In genomic region chr13:48858523-48858922, GRCh38 we compare ENCODE assay signal across 17 cellular contexts.
DNase-seq lines count a peak whose midpoint lies in the region; ATAC-seq and TF ChIP-seq lines count a peak whose summit lies in the region.
"Had no signal": no experiment of that assay in that cellular context is flagged by ENCODE, and none has a peak within 500 bp of the region (broad histone marks: within the 10 kb centered on the region; RNA-seq: fewer than 3 reads in every experiment).

No MANE protein-coding gene starts in this region.

- ATAC-seq in stimulated activated effector memory CD8-positive, alpha-beta T cell treated with anti-CD3 and anti-CD28 coated beads, Interleukin-12 subunit alpha, Interleukin-12 subunit beta, amount 100 ng/mL, for 72 hours = no peak
- ATAC-seq: A549, gastrocnemius medialis had no signal

- no peak overlapping the region for H3K27ac Mint-ChIP-seq in activated naive CD4-positive, alpha-beta T cell treated with anti-CD3 and anti-CD28 coated beads, Interleukin-2, amount 50 U/mL, for 24 hours
- H3K27ac Mint-ChIP-seq in stimulated activated effector memory CD8-positive, alpha-beta T cell treated with anti-CD3 and anti-CD28 coated beads, Interleukin-12 subunit alpha, Interleukin-12 subunit beta, amount 100 ng/mL, for 72 hours = no peak overlapping the region
- H3K27ac Mint-ChIP-seq: activated B cell treated with CpG ODN at 0.5 μM for 24 hours had no signal

- POLR2A ChIA-PET in SK-N-SH (lab: Yijun Ruan, JAX) = no interaction called here

- H3K4me1 ChIP-seq in SK-N-SH (ENCODE audit: control insufficient read depth in 1 of 2, insufficient read depth in 2 of 2, low read depth in 1 of 2, low read length in 1 of 2) (peaks cover 3 to 5% of the 10 kb centered on the region in 2 experiments; a peak in 3 of 4 replicates), smooth muscle cell (ENCODE audit: low read depth) (peaks cover 7% of the 10 kb centered on the region)
- H3K4me1 ChIP-seq: A549, gastrocnemius medialis had no signal

- H3K36me3 Mint-ChIP-seq in activated naive CD4-positive, alpha-beta T cell treated with anti-CD3 and anti-CD28 coated beads, Interleukin-2, amount 50 U/mL, for 24 hours = no peaks in the 10 kb centered on the region
- no peaks in the 10 kb centered on the region for H3K36me3 Mint-ChIP-seq in stimulated activated effector memory CD8-positive, alpha-beta T cell treated with anti-CD3 and anti-CD28 coated beads, Interleukin-12 subunit alpha, Interleukin-12 subunit beta, amount 100 ng/mL, for 72 hours

- H4K20me1 ChIP-seq in SK-N-SH (ENCODE audit: insufficient read depth) = no peaks in the 10 kb centered on the region
- H4K20me1 ChIP-seq in smooth muscle cell (ENCODE audit: low read depth) = no peaks in the 10 kb centered on the region

- no peak for TF ChIP-seq RAD21 in SK-N-SH (IDR thresholded peaks at IDR 0.05; ENCODE audit: low read length)

- H3F3A ChIP-seq in SK-N-SH (replicated peaks; ENCODE audit: insufficient read depth) = no peaks in the 10 kb centered on the region
- peaks cover 10% of the 10 kb centered on the region for H3F3A ChIP-seq in smooth muscle cell (ENCODE audit: low read depth)

- H3K9me2 ChIP-seq in SK-N-SH = no peaks in the 10 kb centered on the region

- H3K9ac ChIP-seq in SK-N-SH (no peak overlapping the region), smooth muscle cell (ENCODE audit: low read depth) (no peak overlapping the region)

- H3K27ac ChIP-seq in SK-N-SH (ENCODE audit: low read depth in 2 of 2, low read length in 1 of 2) (peak overlapping the region in 1 of 2 experiments; percentile 86; a peak in 1 of 4 replicates), smooth muscle cell (ENCODE audit: low read depth) (no peak overlapping the region)
- H3K27ac ChIP-seq: A549, gastrocnemius medialis had no signal

- H3K4me3 ChIP-seq in SK-N-SH (ENCODE audit: low read depth in 2 of 2, low read length in 1 of 2) = peak overlapping the region in 1 of 2 experiments; percentile 25; a peak in 1 of 4 replicates
- no peak overlapping the region for H3K4me3 ChIP-seq in smooth muscle cell
- H3K4me3 ChIP-seq: A549, gastrocnemius medialis, HAP-1 had no signal

- H3K9me3 ChIP-seq in SK-N-SH = no peaks in the 10 kb centered on the region
- H3K9me3 ChIP-seq in smooth muscle cell (replicated peaks; ENCODE audit: low read depth) = no peaks in the 10 kb centered on the region
- H3K9me3 ChIP-seq: A549, gastrocnemius medialis, HAP-1 had no signal

- H3K9me3 Mint-ChIP-seq in activated naive CD4-positive, alpha-beta T cell treated with anti-CD3 and anti-CD28 coated beads, Interleukin-2, amount 50 U/mL, for 24 hours = no peaks in the 10 kb centered on the region
- H3K9me3 Mint-ChIP-seq in stimulated activated effector memory CD8-positive, alpha-beta T cell treated with anti-CD3 and anti-CD28 coated beads, Interleukin-12 subunit alpha, Interleukin-12 subunit beta, amount 100 ng/mL, for 72 hours = no peaks in the 10 kb centered on the region
- H3K9me3 Mint-ChIP-seq: activated B cell treated with CpG ODN at 0.5 μM for 24 hours had no signal

- WGBS in SK-N-SH (ENCODE audit: low lambda C conversion rate) = 16% methylated on average over 2 of the region's 2 CpGs
- 64% methylated on average over 2 of the region's 2 CpGs for whole genome bisulfite sequencing in smooth muscle cell (ENCODE audit: low lambda C conversion rate)

- no peaks in the 10 kb centered on the region for H3K27me3 Mint-ChIP-seq in activated naive CD4-positive, alpha-beta T cell treated with anti-CD3 and anti-CD28 coated beads, Interleukin-2, amount 50 U/mL, for 24 hours

- CTCF ChIA-PET in SK-N-SH (lab: Yijun Ruan, JAX) = no interaction called here

- DNase-seq in activated naive CD4-positive, alpha-beta T cell treated with Interleukin-2 at 50 U/mL for 16 hours = no peak
- DNase-seq in SK-N-SH (peak; percentile 28), inferior parietal cortex (ENCODE audit: extremely low spot score) (peak; percentile 21), smooth muscle cell (lab: John Stamatoyannopoulos, UW; ENCODE audit: unreplicated experiment) (no peak), NCI-H187 treated with DMSO at 0.1 percent for 48 hours (lab: John Stamatoyannopoulos, UW) (no peak), foreskin melanocyte (no peak)
- no peak for DNase-seq in stimulated activated effector memory CD8-positive, alpha-beta T cell treated with anti-CD3 and anti-CD28 coated beads, Interleukin-12 subunit alpha, Interleukin-12 subunit beta, amount 100 ng/mL, for 72 hours (ENCODE audit: low spot score in 2 of 2)
- DNase-seq: activated B cell treated with CpG ODN at 0.5 μM for 24 hours; activated CD8-positive, alpha-beta memory T cell treated with anti-CD3 and anti-CD28 coated beads, Interleukin-2, amount 50 U/mL, for 48 hours; COR-L47; gastrocnemius medialis; MV-4-11; NCI-H2081; T-helper 1 cell had no signal

- H3K79me2 ChIP-seq in SK-N-SH (ENCODE audit: insufficient read depth) (no peaks in the 10 kb centered on the region), smooth muscle cell (ENCODE audit: low read depth) (no peaks in the 10 kb centered on the region)

- peak overlapping the region; percentile 90 for H2AFZ ChIP-seq in SK-N-SH (ENCODE audit: low read depth)
- H2AFZ ChIP-seq in smooth muscle cell (ENCODE audit: low read depth) = peak overlapping the region; percentile 24

- peaks cover 24% of the 10 kb centered on the region for H3K4me1 Mint-ChIP-seq in activated naive CD4-positive, alpha-beta T cell treated with anti-CD3 and anti-CD28 coated beads, Interleukin-2, amount 50 U/mL, for 24 hours
- H3K4me1 Mint-ChIP-seq in stimulated activated effector memory CD8-positive, alpha-beta T cell treated with anti-CD3 and anti-CD28 coated beads, Interleukin-12 subunit alpha, Interleukin-12 subunit beta, amount 100 ng/mL, for 72 hours = peaks cover 19% of the 10 kb centered on the region

- H3K27me3 ChIP-seq in SK-N-SH (ENCODE audit: insufficient read depth) (no peaks in the 10 kb centered on the region), smooth muscle cell (ENCODE audit: low read depth) (no peaks in the 10 kb centered on the region)
- H3K27me3 ChIP-seq: gastrocnemius medialis had no signal

- TF ChIP-seq CTCF in SK-N-SH (IDR thresholded peaks at IDR 0.05) (no peak), smooth muscle cell (IDR thresholded peaks at IDR 0.05; ENCODE audit: borderline replicate concordance, insufficient read depth, poor library complexity, severe bottlenecking) (no peak)

- TF ChIP-seq EP300 in SK-N-SH (IDR thresholded peaks at IDR 0.05; ENCODE audit: borderline replicate concordance in 1 of 2, low read depth in 1 of 2, low read length in 1 of 2) = no peak

- peak overlapping the region; percentile 6 for H3K4me3 Mint-ChIP-seq in activated naive CD4-positive, alpha-beta T cell treated with anti-CD3 and anti-CD28 coated beads, Interleukin-2, amount 50 U/mL, for 24 hours
- H3K4me3 Mint-ChIP-seq in stimulated activated effector memory CD8-positive, alpha-beta T cell treated with anti-CD3 and anti-CD28 coated beads, Interleukin-12 subunit alpha, Interleukin-12 subunit beta, amount 100 ng/mL, for 72 hours = no peak overlapping the region

- H3K36me3 ChIP-seq in SK-N-SH (replicated peaks in 1 of 2; ENCODE audit: control insufficient read depth in 1 of 2, insufficient read depth in 2 of 2, low read length in 1 of 2) (no peaks in the 10 kb centered on the region), smooth muscle cell (ENCODE audit: low read depth) (no peaks in the 10 kb centered on the region)
- H3K36me3 ChIP-seq: gastrocnemius medialis, HAP-1 had no signal

- H3K4me2 ChIP-seq in SK-N-SH (peak overlapping the region; percentile 45; the same call in 1 of the 2 replicates), smooth muscle cell (peak overlapping the region; percentile 45)
- H3K4me2 ChIP-seq: A549 had no signal

TF ChIP-seq in SK-N-SH, 30 proteins besides CTCF, POLR2A, EP300 and RAD21:
- TF ChIP-seq FOSL2 (IDR thresholded peaks at IDR 0.05; ENCODE audit: borderline replicate concordance, low read depth) = no peak
- TF ChIP-seq RCOR1 (IDR thresholded peaks at IDR 0.05; ENCODE audit: low read length) = no peak
- TF ChIP-seq GATA2 (CRISPR knock-in tag; IDR thresholded peaks at IDR 0.05) = peak; percentile 69
- no peak for TF ChIP-seq POLR2AphosphoS5 (IDR thresholded peaks at IDR 0.05; ENCODE audit: low read depth, low read length)
- no peak for TF ChIP-seq EZH2phosphoT487 (IDR thresholded peaks at IDR 0.05; ENCODE audit: borderline replicate concordance, low read depth)
- TF ChIP-seq YY1 (IDR thresholded peaks at IDR 0.05; ENCODE audit: low read depth) = no peak

Comparison
In these comparisons a context has a peak if more than half of its experiments do, and no peak if none do; other contexts are left out.
1. DNase-seq: peak in SK-N-SH (single experiment) and inferior parietal cortex (single experiment); none in activated naive CD4-positive, alpha-beta T cell treated with Interleukin-2 at 50 U/mL for 16 hours (single experiment), smooth muscle cell (single experiment), NCI-H187 treated with DMSO at 0.1 percent for 48 hours (single experiment), foreskin melanocyte (single experiment) and stimulated activated effector memory CD8-positive, alpha-beta T cell treated with anti-CD3 and anti-CD28 coated beads, Interleukin-12 subunit alpha, Interleukin-12 subunit beta, amount 100 ng/mL, for 72 hours (0 of 2).